In the genomic region with DNA sequence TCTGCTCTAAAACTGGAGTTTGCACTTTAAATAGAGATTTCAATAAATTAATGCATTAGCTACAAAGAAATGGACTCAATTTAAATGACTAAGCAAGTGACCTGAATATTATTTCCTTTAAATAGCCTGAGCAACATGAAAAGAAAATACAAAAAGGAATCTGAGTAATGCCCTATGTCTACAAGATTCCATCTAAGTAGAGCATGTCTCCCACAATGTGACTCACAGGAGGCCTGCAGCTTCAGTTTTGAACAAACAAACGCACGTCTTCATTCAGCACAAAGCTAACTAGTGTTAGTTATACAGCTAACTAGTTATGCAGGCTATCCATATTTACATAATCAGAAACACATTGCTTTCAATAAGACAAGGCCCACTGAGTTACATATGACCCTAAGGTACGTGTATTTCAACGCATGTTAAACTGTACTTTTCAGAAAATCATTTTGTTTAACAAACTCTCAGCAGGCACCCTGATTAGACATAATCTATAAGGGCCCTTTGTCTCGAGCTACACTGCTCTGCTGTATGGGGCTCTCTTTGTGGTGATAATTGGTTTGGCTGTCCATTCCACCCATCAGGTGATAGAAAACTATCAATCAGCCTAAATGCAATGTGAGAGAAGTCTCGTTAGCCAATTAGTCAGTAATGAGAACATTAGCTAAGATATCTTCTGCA, we compare ENCODE assay signal across 10 cellular contexts.
A peak's percentile ranks its signal among the peaks of the same experiment; 100 is the strongest.
DNase-seq lines count a peak whose midpoint lies in the region; ATAC-seq and TF ChIP-seq lines count a peak whose summit lies in the region.
"Had no signal": no experiment of that assay in that cellular context is flagged by ENCODE, and none has a peak within 500 bp of the region (broad histone marks: within the 10 kb centered on the region; RNA-seq: fewer than 3 reads in every experiment).

No MANE protein-coding gene starts in this region.

- intact Hi-C loops in activated CD4-positive, alpha-beta T cell treated with anti-CD3 and anti-CD28 coated beads for 36 hours (cut with DNase I, micrococcal nuclease): no loop called here
- intact Hi-C loops in stomach (cut with DNase I; ENCODE audit: low total_unique reads): no loop called here

- 34 to 55% (median 50%) methylated on average over 6 of the region's 6 CpGs for WGBS in stomach, 5 donors

- CTCF ChIA-PET in activated CD4-positive, alpha-beta T cell treated with anti-CD3 and anti-CD28 coated beads for 36 hours (lab: Charles Lee): interaction anchor here (0.6 to 2.3 kb wide), 6 partner anchors 10 to 418 kb away, joined by 3 to 8 read pairs (median 3); no protein-coding TSS in a partner anchor

- peak overlapping the region in 3 of 5 donors; percentile 22 to 53 (median 48) for H3K27ac ChIP-seq in stomach
- H3K27ac ChIP-seq: BLaER1 had no signal

- no peak overlapping the region for H3K4me3 Mint-ChIP-seq in activated CD4-positive, alpha-beta T cell treated with anti-CD3 and anti-CD28 coated beads for 36 hours
- H3K4me3 Mint-ChIP-seq: naive B cell had no signal

- H3K4me1 ChIP-seq in stomach: peaks cover 6 to 22% (median 15%) of the 10 kb centered on the region in 4 donors

- TF ChIP-seq EP300 in stomach (IDR thresholded peaks at IDR 0.05): no peak

- H3K27me3 ChIP-seq in stomach: no peaks in the 10 kb centered on the region
- H3K27me3 ChIP-seq: BLaER1 had no signal

- no peak for TF ChIP-seq CTCF in stomach (IDR thresholded peaks at IDR 0.05)

- TF ChIP-seq POLR2A in stomach (IDR thresholded peaks at IDR 0.05): no peak

- no peaks in the 10 kb centered on the region for H3K9me3 Mint-ChIP-seq in activated CD4-positive, alpha-beta T cell treated with anti-CD3 and anti-CD28 coated beads for 36 hours (ENCODE audit: low read depth)
- H3K9me3 Mint-ChIP-seq: naive B cell had no signal

- no peaks in the 10 kb centered on the region for H3K27me3 Mint-ChIP-seq in activated CD4-positive, alpha-beta T cell treated with anti-CD3 and anti-CD28 coated beads for 36 hours

- ATAC-seq in activated CD4-positive, alpha-beta T cell treated with anti-CD3 and anti-CD28 coated beads for 36 hours: peak; percentile 76
- peak; percentile 97 for ATAC-seq in SK-N-SH treated with all-trans-retinoic acid at 6 μM for 48 hours
- no peak for ATAC-seq in GM19023 (IDR thresholded peaks at IDR 0.05; ENCODE audit: unreplicated experiment)
- no peak for ATAC-seq in HG02852 (IDR thresholded peaks at IDR 0.05; ENCODE audit: unreplicated experiment)

- POLR2A ChIA-PET in activated CD4-positive, alpha-beta T cell treated with anti-CD3 and anti-CD28 coated beads for 36 hours (lab: Charles Lee): no interaction called here

- no peaks in the 10 kb centered on the region for H3K9me3 ChIP-seq in stomach
- H3K9me3 ChIP-seq: BLaER1 had no signal

- H3K27ac Mint-ChIP-seq in activated CD4-positive, alpha-beta T cell treated with anti-CD3 and anti-CD28 coated beads for 36 hours: no peak overlapping the region
- H3K27ac Mint-ChIP-seq: naive B cell had no signal

- H3K36me3 ChIP-seq in stomach: no peaks in the 10 kb centered on the region

- H3K4me3 ChIP-seq in stomach: no peak overlapping the region
- H3K4me3 ChIP-seq: BLaER1 had no signal

- peaks cover 2% of the 10 kb centered on the region for H3K36me3 Mint-ChIP-seq in activated CD4-positive, alpha-beta T cell treated with anti-CD3 and anti-CD28 coated beads for 36 hours (ENCODE audit: low read depth)
- H3K36me3 Mint-ChIP-seq: naive B cell had no signal

- peaks cover 15% of the 10 kb centered on the region for H3K4me1 Mint-ChIP-seq in activated CD4-positive, alpha-beta T cell treated with anti-CD3 and anti-CD28 coated beads for 36 hours

- DNase-seq in activated CD4-positive, alpha-beta T cell treated with anti-CD3 and anti-CD28 coated beads for 36 hours: peak; percentile 29
- no peak for DNase-seq in activated CD4-positive, alpha-beta T cell treated with anti-CD3 and anti-CD28 coated beads for 4 hours
- DNase-seq in fibroblast of the conjunctiva (ENCODE audit: low read depth): peak; percentile 44
- no peak for DNase-seq in stomach
- DNase-seq in effector CD8-positive, alpha-beta T cell (lab: John Stamatoyannopoulos, UW): no peak
- DNase-seq: naive B cell had no signal

TF ChIP-seq in SK-N-SH treated with all-trans-retinoic acid at 6 μM for 48 hours, 23 proteins besides CTCF, POLR2A, EP300 and RAD21:
- TF ChIP-seq ISL1 (CRISPR knock-in tag; IDR thresholded peaks at IDR 0.05): peak; percentile 64
- TF ChIP-seq ZFP30 (CRISPR knock-in tag; IDR thresholded peaks at IDR 0.05): no peak

Comparison
In these comparisons a context has a peak if more than half of its experiments do, and no peak if none do; other contexts are left out.
1. DNase-seq: peak in activated CD4-positive, alpha-beta T cell treated with anti-CD3 and anti-CD28 coated beads for 36 hours (single experiment) and fibroblast of the conjunctiva (single experiment); none in activated CD4-positive, alpha-beta T cell treated with anti-CD3 and anti-CD28 coated beads for 4 hours (0 of 2), stomach (single experiment) and effector CD8-positive, alpha-beta T cell (single experiment).
2. ATAC-seq: peak in activated CD4-positive, alpha-beta T cell treated with anti-CD3 and anti-CD28 coated beads for 36 hours (single experiment) and SK-N-SH treated with all-trans-retinoic acid at 6 μM for 48 hours (single experiment); none in GM19023 (single experiment) and HG02852 (single experiment).